Comparison of ENCODE assay signal across 24 cellular contexts in the genomic region with DNA sequence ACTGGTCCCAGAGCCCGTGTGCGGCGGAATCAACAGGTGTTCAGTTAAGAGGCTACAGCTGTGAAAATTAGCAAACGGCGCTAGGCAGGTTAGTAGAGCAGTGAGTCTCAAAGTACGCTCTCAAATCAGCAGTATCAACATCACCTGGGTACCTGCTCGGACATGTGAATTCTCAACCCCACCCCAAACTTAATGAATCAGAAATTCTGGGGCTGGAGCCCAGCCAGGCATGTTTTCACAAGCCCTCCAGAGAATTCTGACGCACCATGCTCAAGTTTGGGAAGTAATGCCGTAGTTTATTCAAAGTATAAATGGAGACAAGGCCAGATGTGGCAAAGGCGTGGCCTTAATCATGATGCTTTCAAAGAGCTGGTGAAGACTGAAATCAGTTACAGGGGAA. TPM values are rescaled to one million over a fixed set of nuclear protein-coding genes. Genes with fewer than 3 reads are reported as not detected.
A peak's percentile ranks its signal among the peaks of the same experiment; 100 is the strongest.
DNase-seq lines count a peak whose midpoint lies in the region; ATAC-seq, FAIRE-seq and TF ChIP-seq lines count a peak whose summit lies in the region.
"Had no signal": no experiment of that assay in that cellular context is flagged by ENCODE, and none has a peak within 500 bp of the region (broad histone marks: within the 10 kb centered on the region; RNA-seq: fewer than 3 reads in every experiment).

No MANE protein-coding gene starts in this region.

- H3K4me1 ChIP-seq in keratinocyte (ENCODE audit: control insufficient read depth, extremely low read depth, insufficient read depth, low read length) (peaks cover 13% of the 10 kb centered on the region), colonic mucosa (no peaks in the 10 kb centered on the region)
- H3K4me1 ChIP-seq: BLaER1 had no signal

- H3K9me3 ChIP-seq in keratinocyte (ENCODE audit: control insufficient read depth, low read depth, low read length) (no peaks in the 10 kb centered on the region), colonic mucosa (no peaks in the 10 kb centered on the region)
- H3K9me3 ChIP-seq: BLaER1 had no signal

- peak; percentile 62 for DNase-seq in HPDE6-E6E7 (ENCODE audit: extremely low spot score)
- DNase-seq in NCI-H748 (lab: John Stamatoyannopoulos, UW; ENCODE audit: unreplicated experiment): peak; percentile 51
- DNase-seq in epithelial cell of esophagus (ENCODE audit: low read depth): peak; percentile 94
- peak; percentile 48 for DNase-seq in keratinocyte (ENCODE audit: low read depth, low spot score)
- no peak for DNase-seq in colonic mucosa
- DNase-seq: CD4-positive, CD25-positive, alpha-beta regulatory T cell; DMS53; H7; IMR-90; NCI-H1048; NCI-H1436; NCI-H187; NCI-H2081 treated with DMSO at 0.1 percent for 48 hours; NCI-H524; RPMI8226; SHP77 treated with DMSO at 0.1 percent for 48 hours had no signal

- no peak overlapping the region for H3K4me3 ChIP-seq in epithelial cell of esophagus (ENCODE audit: low read length)
- no peak overlapping the region for H3K4me3 ChIP-seq in keratinocyte (ENCODE audit: control insufficient read depth in 2 of 3, extremely low read depth in 1 of 3, insufficient read depth in 2 of 3, low read depth in 1 of 3, low read length in 3 of 3)
- no peak overlapping the region for H3K4me3 ChIP-seq in colonic mucosa
- H3K4me3 ChIP-seq: BLaER1 had no signal

- H3K4me2 ChIP-seq in keratinocyte (ENCODE audit: control insufficient read depth, extremely low read depth, insufficient read depth, low read depth, low read length): peak overlapping the region; percentile 52
- H3K4me2 ChIP-seq: BLaER1, KMS-11 had no signal

- H3K36me3 ChIP-seq in keratinocyte (ENCODE audit: control insufficient read depth in 2 of 2, extremely low read depth in 1 of 2, insufficient read depth in 2 of 2, low read length in 2 of 2): no peaks in the 10 kb centered on the region
- no peaks in the 10 kb centered on the region for H3K36me3 ChIP-seq in colonic mucosa
- H3K36me3 ChIP-seq: BLaER1 had no signal

- no peaks in the 10 kb centered on the region for H3K9me1 ChIP-seq in keratinocyte (ENCODE audit: control insufficient read depth, extremely low read depth, insufficient read depth, low read length)

- no peaks in the 10 kb centered on the region for H3K79me2 ChIP-seq in keratinocyte (ENCODE audit: control insufficient read depth, insufficient read depth, low read length)

- TF ChIP-seq CTCF in epithelial cell of esophagus (IDR thresholded peaks at IDR 0.05; ENCODE audit: insufficient read depth, low read depth, low read length, missing control alignments): no peak
- TF ChIP-seq CTCF in keratinocyte (optimal IDR thresholded peaks at IDR 0.05 in 1 of 3, IDR thresholded peaks at IDR 0.05 in 1 of 3, conservative IDR thresholded peaks at IDR 0.05 in 1 of 3; ENCODE audit: extremely low read depth in 1 of 3, insufficient read depth in 2 of 3, low read length in 3 of 3): no peak
- TF ChIP-seq CTCF in colonic mucosa (IDR thresholded peaks at IDR 0.05): no peak

- no peaks in the 10 kb centered on the region for H4K20me1 ChIP-seq in keratinocyte (ENCODE audit: control insufficient read depth, extremely low read depth, insufficient read depth, low read length)
- H4K20me1 ChIP-seq: BLaER1 had no signal

- peak overlapping the region; percentile 20 for H3K9ac ChIP-seq in keratinocyte (ENCODE audit: control insufficient read depth, extremely low read depth, insufficient read depth, low read length)
- no peak overlapping the region for H3K9ac ChIP-seq in colonic mucosa (ENCODE audit: low read depth in 2 of 2, low read length in 2 of 2)
- H3K9ac ChIP-seq: BLaER1, KMS-11 had no signal

- peak overlapping the region; percentile 22 for H2AFZ ChIP-seq in keratinocyte (ENCODE audit: control insufficient read depth, low read length)

- dilution Hi-C loops in keratinocyte (cut with MboI; ENCODE audit: extremely low pct_ligation_motif_present, low sequenced_read_pairs): no loop called here

- no peak for ATAC-seq in GM19463 (IDR thresholded peaks at IDR 0.05; ENCODE audit: unreplicated experiment)
- ATAC-seq in HG02981 (IDR thresholded peaks at IDR 0.05; ENCODE audit: unreplicated experiment): no peak

- intact Hi-C loops in colonic mucosa (cut with DNase I): no loop called here

- H3K27me3 ChIP-seq in keratinocyte (ENCODE audit: control insufficient read depth, extremely low read depth, insufficient read depth, low read length) (no peaks in the 10 kb centered on the region), colonic mucosa (no peaks in the 10 kb centered on the region)
- H3K27me3 ChIP-seq: BLaER1 had no signal

- peak; percentile 23 for FAIRE-seq in keratinocyte (lab: Jason Lieb, UNC)
- FAIRE-seq: A204.1, GM18507 had no signal

- H3K27ac ChIP-seq in keratinocyte (ENCODE audit: control insufficient read depth, insufficient read depth, low read length) (peak overlapping the region; percentile 51), colonic mucosa (no peak overlapping the region)
- H3K27ac ChIP-seq: BLaER1, KMS-11 had no signal

RNA-seq across cellular contexts. Expression of gene PTCHD1, which starts 58.2 kb away (rescaled TPM):
- under 0.01 TPM in 1 of 3 replicates, not detected in the others for polyA plus RNA-seq in keratinocyte
- polyA plus RNA-seq in keratinocyte (2011; ENCODE audit: low read depth): not detected
- polyA plus RNA-seq in keratinocyte (2011; cell fraction: cytosol; rRNA removed): not detected in 2 replicates
- not detected in 2 replicates for polyA plus RNA-seq in keratinocyte (2011; cell fraction: nucleus; rRNA removed)
- polyA plus RNA-seq in keratinocyte (2012; ENCODE audit: low replicate concordance): not detected in 2 replicates
- not detected in 3 replicates for polyA minus RNA-seq in keratinocyte
- polyA minus RNA-seq in keratinocyte (2011; cell fraction: cytosol; rRNA and poly(A)+ RNA removed): not detected
- polyA minus RNA-seq in keratinocyte (2011; cell fraction: nucleus; rRNA and poly(A)+ RNA removed): not detected in 2 replicates
- 1 to 10 TPM in 1 of 2 donors, under 1 TPM in 1; 0.15 to 1.6 TPM for total RNA-seq in colonic mucosa
- total RNA-seq: CD4-positive, CD25-positive, alpha-beta regulatory T cell; G401; IMR-90 had no signal
- polyA plus RNA-seq: AG04450; CD4-positive, CD25-positive, alpha-beta regulatory T cell; IMR-90 had no signal
